1 cellular context compared by ENCODE assay signal in the genomic region with DNA sequence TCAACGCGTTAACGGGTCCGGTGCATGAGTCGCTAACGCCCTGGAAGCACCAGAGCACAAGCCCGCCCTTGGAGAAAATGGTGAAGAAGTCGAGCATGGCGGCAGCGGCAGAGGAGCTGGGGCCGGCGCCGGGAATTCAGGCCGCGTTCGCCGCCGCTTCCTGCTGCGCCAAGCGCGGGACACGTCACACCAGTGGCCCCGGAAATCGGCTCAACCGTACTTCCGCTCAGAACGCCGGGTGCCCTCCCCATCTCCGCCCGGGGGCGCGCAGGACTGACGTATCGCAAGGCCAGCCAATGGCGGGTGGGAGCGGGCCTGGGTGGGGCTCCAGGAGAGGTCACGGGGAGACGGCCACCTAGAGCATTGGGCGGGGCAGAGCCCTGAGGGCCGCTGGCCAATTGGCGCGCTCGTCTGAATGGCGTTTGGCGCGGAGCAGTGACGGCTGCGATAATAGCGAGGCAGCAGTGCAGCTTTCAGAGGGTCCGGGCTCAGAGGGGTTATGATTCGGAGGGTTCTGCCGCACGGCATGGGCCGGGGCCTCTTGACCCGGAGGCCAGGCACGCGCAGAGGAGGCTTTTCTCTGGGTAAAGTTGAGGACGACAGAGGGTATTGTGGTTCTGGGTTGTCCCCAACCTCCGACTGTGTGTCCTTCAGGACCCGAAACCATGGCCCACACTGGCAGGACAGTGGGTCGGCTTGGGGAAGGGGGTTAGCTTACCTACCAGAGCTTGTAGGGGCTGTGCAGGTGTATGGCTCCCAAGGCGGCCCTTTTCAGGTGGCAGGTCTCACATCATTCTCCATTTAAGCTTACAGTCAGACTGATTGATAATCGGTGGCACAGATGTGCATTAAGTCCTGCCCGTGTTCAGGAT.
A peak's percentile ranks its signal among the peaks of the same experiment; 100 is the strongest.
TF ChIP-seq lines count a peak whose summit lies in the region.

A gene (plus strand): TSS at position 447 of the 872 bp plus-strand sequence. CDS start 53 bp downstream, at position 500.
A gene with protein sequence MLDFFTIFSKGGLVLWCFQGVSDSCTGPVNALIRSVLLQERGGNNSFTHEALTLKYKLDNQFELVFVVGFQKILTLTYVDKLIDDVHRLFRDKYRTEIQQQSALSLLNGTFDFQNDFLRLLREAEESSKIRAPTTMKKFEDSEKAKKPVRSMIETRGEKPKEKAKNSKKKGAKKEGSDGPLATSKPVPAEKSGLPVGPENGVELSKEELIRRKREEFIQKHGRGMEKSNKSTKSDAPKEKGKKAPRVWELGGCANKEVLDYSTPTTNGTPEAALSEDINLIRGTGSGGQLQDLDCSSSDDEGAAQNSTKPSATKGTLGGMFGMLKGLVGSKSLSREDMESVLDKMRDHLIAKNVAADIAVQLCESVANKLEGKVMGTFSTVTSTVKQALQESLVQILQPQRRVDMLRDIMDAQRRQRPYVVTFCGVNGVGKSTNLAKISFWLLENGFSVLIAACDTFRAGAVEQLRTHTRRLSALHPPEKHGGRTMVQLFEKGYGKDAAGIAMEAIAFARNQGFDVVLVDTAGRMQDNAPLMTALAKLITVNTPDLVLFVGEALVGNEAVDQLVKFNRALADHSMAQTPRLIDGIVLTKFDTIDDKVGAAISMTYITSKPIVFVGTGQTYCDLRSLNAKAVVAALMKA (minus strand): TSS at position 188 of the 872 bp plus-strand sequence. CDS start 91 bp downstream, at position 97.

TF ChIP-seq in HepG2, 621 proteins besides CTCF, POLR2A, EP300 and RAD21 (continued from another document and continues in another):
- TF ChIP-seq, protein P1, sequence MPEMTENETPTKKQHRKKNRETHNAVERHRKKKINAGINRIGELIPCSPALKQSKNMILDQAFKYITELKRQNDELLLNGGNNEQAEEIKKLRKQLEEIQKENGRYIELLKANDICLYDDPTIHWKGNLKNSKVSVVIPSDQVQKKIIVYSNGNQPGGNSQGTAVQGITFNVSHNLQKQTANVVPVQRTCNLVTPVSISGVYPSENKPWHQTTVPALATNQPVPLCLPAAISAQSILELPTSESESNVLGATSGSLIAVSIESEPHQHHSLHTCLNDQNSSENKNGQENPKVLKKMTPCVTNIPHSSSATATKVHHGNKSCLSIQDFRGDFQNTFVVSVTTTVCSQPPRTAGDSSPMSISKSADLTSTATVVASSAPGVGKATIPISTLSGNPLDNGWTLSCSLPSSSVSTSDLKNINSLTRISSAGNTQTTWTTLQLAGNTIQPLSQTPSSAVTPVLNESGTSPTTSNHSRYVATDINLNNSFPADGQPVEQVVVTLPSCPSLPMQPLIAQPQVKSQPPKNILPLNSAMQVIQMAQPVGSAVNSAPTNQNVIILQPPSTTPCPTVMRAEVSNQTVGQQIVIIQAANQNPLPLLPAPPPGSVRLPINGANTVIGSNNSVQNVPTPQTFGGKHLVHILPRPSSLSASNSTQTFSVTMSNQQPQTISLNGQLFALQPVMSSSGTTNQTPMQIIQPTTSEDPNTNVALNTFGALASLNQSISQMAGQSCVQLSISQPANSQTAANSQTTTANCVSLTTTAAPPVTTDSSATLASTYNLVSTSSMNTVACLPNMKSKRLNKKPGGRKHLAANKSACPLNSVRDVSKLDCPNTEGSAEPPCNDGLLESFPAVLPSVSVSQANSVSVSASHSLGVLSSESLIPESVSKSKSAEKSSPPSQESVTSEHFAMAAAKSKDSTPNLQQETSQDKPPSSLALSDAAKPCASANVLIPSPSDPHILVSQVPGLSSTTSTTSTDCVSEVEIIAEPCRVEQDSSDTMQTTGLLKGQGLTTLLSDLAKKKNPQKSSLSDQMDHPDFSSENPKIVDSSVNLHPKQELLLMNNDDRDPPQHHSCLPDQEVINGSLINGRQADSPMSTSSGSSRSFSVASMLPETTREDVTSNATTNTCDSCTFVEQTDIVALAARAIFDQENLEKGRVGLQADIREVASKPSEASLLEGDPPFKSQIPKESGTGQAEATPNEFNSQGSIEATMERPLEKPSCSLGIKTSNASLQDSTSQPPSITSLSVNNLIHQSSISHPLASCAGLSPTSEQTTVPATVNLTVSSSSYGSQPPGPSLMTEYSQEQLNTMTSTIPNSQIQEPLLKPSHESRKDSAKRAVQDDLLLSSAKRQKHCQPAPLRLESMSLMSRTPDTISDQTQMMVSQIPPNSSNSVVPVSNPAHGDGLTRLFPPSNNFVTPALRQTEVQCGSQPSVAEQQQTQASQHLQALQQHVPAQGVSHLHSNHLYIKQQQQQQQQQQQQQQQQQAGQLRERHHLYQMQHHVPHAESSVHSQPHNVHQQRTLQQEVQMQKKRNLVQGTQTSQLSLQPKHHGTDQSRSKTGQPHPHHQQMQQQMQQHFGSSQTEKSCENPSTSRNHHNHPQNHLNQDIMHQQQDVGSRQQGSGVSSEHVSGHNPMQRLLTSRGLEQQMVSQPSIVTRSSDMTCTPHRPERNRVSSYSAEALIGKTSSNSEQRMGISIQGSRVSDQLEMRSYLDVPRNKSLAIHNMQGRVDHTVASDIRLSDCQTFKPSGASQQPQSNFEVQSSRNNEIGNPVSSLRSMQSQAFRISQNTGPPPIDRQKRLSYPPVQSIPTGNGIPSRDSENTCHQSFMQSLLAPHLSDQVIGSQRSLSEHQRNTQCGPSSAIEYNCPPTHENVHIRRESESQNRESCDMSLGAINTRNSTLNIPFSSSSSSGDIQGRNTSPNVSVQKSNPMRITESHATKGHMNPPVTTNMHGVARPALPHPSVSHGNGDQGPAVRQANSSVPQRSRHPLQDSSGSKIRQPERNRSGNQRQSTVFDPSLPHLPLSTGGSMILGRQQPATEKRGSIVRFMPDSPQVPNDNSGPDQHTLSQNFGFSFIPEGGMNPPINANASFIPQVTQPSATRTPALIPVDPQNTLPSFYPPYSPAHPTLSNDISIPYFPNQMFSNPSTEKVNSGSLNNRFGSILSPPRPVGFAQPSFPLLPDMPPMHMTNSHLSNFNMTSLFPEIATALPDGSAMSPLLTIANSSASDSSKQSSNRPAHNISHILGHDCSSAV (CRISPR knock-in tag; IDR thresholded peaks at IDR 0.05; ENCODE audit: borderline replicate concordance), result no peak
- no peak; the same call in 1 of the 2 replicates for TF ChIP-seq ZNF703 (CRISPR knock-in tag; IDR thresholded peaks at IDR 0.05; ENCODE audit: borderline replicate concordance)
- peak; percentile 6; the same call in 1 of the 2 replicates for TF ChIP-seq BRCA1 (CRISPR knock-in tag; IDR thresholded peaks at IDR 0.05)
- no peak for TF ChIP-seq NPAS2 (CRISPR knock-in tag; IDR thresholded peaks at IDR 0.05; ENCODE audit: borderline replicate concordance)
- TF ChIP-seq ZNF558 (CRISPR knock-in tag; IDR thresholded peaks at IDR 0.05; ENCODE audit: borderline replicate concordance), result peak; percentile 60; the same call in 1 of the 2 replicates
- TF ChIP-seq, protein P2, sequence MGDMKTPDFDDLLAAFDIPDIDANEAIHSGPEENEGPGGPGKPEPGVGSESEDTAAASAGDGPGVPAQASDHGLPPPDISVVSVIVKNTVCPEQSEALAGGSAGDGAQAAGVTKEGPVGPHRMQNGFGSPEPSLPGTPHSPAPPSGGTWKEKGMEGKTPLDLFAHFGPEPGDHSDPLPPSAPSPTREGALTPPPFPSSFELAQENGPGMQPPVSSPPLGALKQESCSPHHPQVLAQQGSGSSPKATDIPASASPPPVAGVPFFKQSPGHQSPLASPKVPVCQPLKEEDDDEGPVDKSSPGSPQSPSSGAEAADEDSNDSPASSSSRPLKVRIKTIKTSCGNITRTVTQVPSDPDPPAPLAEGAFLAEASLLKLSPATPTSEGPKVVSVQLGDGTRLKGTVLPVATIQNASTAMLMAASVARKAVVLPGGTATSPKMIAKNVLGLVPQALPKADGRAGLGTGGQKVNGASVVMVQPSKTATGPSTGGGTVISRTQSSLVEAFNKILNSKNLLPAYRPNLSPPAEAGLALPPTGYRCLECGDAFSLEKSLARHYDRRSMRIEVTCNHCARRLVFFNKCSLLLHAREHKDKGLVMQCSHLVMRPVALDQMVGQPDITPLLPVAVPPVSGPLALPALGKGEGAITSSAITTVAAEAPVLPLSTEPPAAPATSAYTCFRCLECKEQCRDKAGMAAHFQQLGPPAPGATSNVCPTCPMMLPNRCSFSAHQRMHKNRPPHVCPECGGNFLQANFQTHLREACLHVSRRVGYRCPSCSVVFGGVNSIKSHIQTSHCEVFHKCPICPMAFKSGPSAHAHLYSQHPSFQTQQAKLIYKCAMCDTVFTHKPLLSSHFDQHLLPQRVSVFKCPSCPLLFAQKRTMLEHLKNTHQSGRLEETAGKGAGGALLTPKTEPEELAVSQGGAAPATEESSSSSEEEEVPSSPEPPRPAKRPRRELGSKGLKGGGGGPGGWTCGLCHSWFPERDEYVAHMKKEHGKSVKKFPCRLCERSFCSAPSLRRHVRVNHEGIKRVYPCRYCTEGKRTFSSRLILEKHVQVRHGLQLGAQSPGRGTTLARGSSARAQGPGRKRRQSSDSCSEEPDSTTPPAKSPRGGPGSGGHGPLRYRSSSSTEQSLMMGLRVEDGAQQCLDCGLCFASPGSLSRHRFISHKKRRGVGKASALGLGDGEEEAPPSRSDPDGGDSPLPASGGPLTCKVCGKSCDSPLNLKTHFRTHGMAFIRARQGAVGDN (CRISPR knock-in tag; IDR thresholded peaks at IDR 0.05), result peak; percentile 88
- peak; percentile 99 for TF ChIP-seq GABPB1 (CRISPR knock-in tag; IDR thresholded peaks at IDR 0.05)
- TF ChIP-seq ZNF256 (CRISPR knock-in tag; conservative IDR thresholded peaks at IDR 0.05), result no peak
- no peak for TF ChIP-seq ZNF260 (CRISPR knock-in tag; IDR thresholded peaks at IDR 0.05; ENCODE audit: borderline replicate concordance, low read depth)
- no peak for TF ChIP-seq ZNF460 (CRISPR knock-in tag; IDR thresholded peaks at IDR 0.05; ENCODE audit: borderline replicate concordance)
- TF ChIP-seq, protein P3, sequence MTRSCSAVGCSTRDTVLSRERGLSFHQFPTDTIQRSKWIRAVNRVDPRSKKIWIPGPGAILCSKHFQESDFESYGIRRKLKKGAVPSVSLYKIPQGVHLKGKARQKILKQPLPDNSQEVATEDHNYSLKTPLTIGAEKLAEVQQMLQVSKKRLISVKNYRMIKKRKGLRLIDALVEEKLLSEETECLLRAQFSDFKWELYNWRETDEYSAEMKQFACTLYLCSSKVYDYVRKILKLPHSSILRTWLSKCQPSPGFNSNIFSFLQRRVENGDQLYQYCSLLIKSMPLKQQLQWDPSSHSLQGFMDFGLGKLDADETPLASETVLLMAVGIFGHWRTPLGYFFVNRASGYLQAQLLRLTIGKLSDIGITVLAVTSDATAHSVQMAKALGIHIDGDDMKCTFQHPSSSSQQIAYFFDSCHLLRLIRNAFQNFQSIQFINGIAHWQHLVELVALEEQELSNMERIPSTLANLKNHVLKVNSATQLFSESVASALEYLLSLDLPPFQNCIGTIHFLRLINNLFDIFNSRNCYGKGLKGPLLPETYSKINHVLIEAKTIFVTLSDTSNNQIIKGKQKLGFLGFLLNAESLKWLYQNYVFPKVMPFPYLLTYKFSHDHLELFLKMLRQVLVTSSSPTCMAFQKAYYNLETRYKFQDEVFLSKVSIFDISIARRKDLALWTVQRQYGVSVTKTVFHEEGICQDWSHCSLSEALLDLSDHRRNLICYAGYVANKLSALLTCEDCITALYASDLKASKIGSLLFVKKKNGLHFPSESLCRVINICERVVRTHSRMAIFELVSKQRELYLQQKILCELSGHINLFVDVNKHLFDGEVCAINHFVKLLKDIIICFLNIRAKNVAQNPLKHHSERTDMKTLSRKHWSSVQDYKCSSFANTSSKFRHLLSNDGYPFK (CRISPR knock-in tag; IDR thresholded peaks at IDR 0.05; ENCODE audit: borderline replicate concordance), result peak; percentile 95
- TF ChIP-seq MZF1 (CRISPR knock-in tag; IDR thresholded peaks at IDR 0.05; ENCODE audit: borderline replicate concordance), result 0 out of 2 replicates have a peak, but pooled peaks have one; percentile 63
- TF ChIP-seq SP1 (IDR thresholded peaks at IDR 0.05), result no peak
- peak; percentile 94 for TF ChIP-seq SP1 (CRISPR knock-in tag; IDR thresholded peaks at IDR 0.05)
- peak; percentile 68 for TF ChIP-seq ZNF143 (CRISPR knock-in tag; IDR thresholded peaks at IDR 0.05)
- TF ChIP-seq ZNF207 (IDR thresholded peaks at IDR 0.05; ENCODE audit: borderline replicate concordance), result no peak
- TF ChIP-seq, protein P4, sequence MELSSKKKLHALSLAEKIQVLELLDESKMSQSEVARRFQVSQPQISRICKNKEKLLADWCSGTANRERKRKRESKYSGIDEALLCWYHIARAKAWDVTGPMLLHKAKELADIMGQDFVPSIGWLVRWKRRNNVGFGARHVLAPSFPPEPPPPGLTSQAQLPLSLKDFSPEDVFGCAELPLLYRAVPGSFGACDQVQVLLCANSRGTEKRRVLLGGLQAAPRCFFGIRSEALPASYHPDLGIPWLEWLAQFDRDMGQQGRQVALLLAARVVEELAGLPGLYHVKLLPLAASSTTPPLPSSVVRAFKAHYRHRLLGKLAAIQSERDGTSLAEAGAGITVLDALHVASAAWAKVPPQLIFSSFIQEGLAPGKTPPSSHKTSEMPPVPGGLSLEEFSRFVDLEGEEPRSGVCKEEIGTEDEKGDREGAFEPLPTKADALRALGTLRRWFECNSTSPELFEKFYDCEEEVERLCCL (CRISPR knock-in tag; IDR thresholded peaks at IDR 0.05; ENCODE audit: borderline replicate concordance), result no peak
- TF ChIP-seq SIN3B (IDR thresholded peaks at IDR 0.05; ENCODE audit: low read length), result peak; percentile 80; the same call in 1 of the 2 replicates
